Comparison of ENCODE assay signal across 8 cellular contexts in genomic region chr12:109995703-109996482, GRCh38. TPM values are rescaled to one million over a fixed set of nuclear protein-coding genes. Genes with fewer than 3 reads are reported as not detected.
DNase-seq lines count a peak whose midpoint lies in the region; ATAC-seq, FAIRE-seq and TF ChIP-seq lines count a peak whose summit lies in the region.

TSS of gene GIT2 (minus strand) at chr12:109996368. CDS start at chr12:109996224, 144 bp downstream.

- TF ChIP-seq POLR2A in A549 (IDR thresholded peaks at IDR 0.05; ENCODE audit: low read length): peak; percentile 90

- H3K27ac ChIP-seq in A549 (peak within 1 kb of the TSS; percentile 90 to 96), VCaP (peak within 1 kb of the TSS; percentile 86), iPS-18a (ENCODE audit: low read length) (no peak within 1 kb of the TSS)

- peaks cover 26% of the 10 kb centered on the region for H3K4me1 ChIP-seq in A549
- H3K4me1 ChIP-seq in iPS-18a (ENCODE audit: control insufficient read depth, low read depth, low read length): peaks cover 7% of the 10 kb centered on the region
- H3K4me1 ChIP-seq in skeletal muscle satellite cell (ENCODE audit: control insufficient read depth, insufficient read depth, low read length): peaks cover 26% of the 10 kb centered on the region

- peak; percentile 79 to 89 for ATAC-seq in A549
- peak; percentile 42 for ATAC-seq in GM18873 (IDR thresholded peaks at IDR 0.05; ENCODE audit: low FRiP score, unreplicated experiment)
- peak; percentile 53 for ATAC-seq in HG03135 (IDR thresholded peaks at IDR 0.05; ENCODE audit: unreplicated experiment)

- H3K9me3 ChIP-seq in A549 (no peaks in the 10 kb centered on the region), iPS-18a (ENCODE audit: control insufficient read depth, low read depth, low read length) (no peaks in the 10 kb centered on the region), skeletal muscle satellite cell (replicated peaks; ENCODE audit: low read length) (no peaks in the 10 kb centered on the region)

- in situ Hi-C loops in T47D (cut with HindIII; ENCODE audit: low pct_unique_long_range_greater_than_20kb, low sequenced_read_pairs): no loop called here

- no peak for FAIRE-seq in A549 (lab: Jason Lieb, UNC)

- peak; percentile 95 for DNase-seq in A549 (ENCODE audit: low read depth in 1 of 2, low spot score in 1 of 2)
- DNase-seq in NCI-H2196 treated with DMSO at 0.1 percent for 48 hours (lab: John Stamatoyannopoulos, UW; ENCODE audit: unreplicated experiment): peak; percentile 80
- DNase-seq in T47D (ENCODE audit: low read depth in 1 of 2, low spot score in 1 of 2): peak; percentile 95 to 96

- H3K4me3 ChIP-seq in A549 (peak within 1 kb of the TSS; percentile 85), iPS-18a (ENCODE audit: low read length) (peak within 1 kb of the TSS; percentile 76), skeletal muscle satellite cell (ENCODE audit: low read length) (peak within 1 kb of the TSS; percentile 83)

- no peak for TF ChIP-seq RAD21 in A549 (conservative IDR thresholded peaks at IDR 0.05 in 1 of 2, IDR thresholded peaks at IDR 0.05 in 1 of 2)

- peak within 1 kb of the TSS; percentile 47 for H3K9ac ChIP-seq in iPS-18a (ENCODE audit: low read length)
- H3K9ac ChIP-seq in skeletal muscle satellite cell (ENCODE audit: low read depth, low read length): peak within 1 kb of the TSS; percentile 93

- POLR2A ChIA-PET in A549 (lab: Yijun Ruan, JAX): no interaction called here

- H3K27me3 ChIP-seq in iPS-18a (ENCODE audit: control insufficient read depth, insufficient read depth, low read length) (peaks cover 18% of the 10 kb centered on the region), skeletal muscle satellite cell (ENCODE audit: control insufficient read depth, insufficient read depth, low read length) (no peaks in the 10 kb centered on the region)

- 4% methylated on average over 34 of the region's 63 CpGs for WGBS in A549 (ENCODE audit: missing lambda C conversion rate)

- TF ChIP-seq CTCF in A549 (IDR thresholded peaks at IDR 0.05): no peak
- 0 out of 2 replicates have a peak, but pooled peaks have one; percentile 14 for TF ChIP-seq CTCF in VCaP (conservative IDR thresholded peaks at IDR 0.05)

- CTCF ChIA-PET in A549 (lab: Yijun Ruan, JAX): no interaction called here

- H3K36me3 ChIP-seq in iPS-18a (ENCODE audit: control insufficient read depth, low read depth, low read length) (peaks cover 4% of the 10 kb centered on the region), skeletal muscle satellite cell (ENCODE audit: insufficient read depth, low read length) (peaks cover 6% of the 10 kb centered on the region)

- H3K4me2 ChIP-seq in A549 (peak within 1 kb of the TSS; percentile 95), skeletal muscle satellite cell (ENCODE audit: low read length) (peak within 1 kb of the TSS; percentile 92)

- no peak for TF ChIP-seq EP300 in A549 (IDR thresholded peaks at IDR 0.05)

TF ChIP-seq in A549, 52 proteins besides CTCF, POLR2A, EP300 and RAD21:
- 0 out of 2 replicates have a peak, but pooled peaks have one; percentile 3 for TF ChIP-seq BHLHE40 (IDR thresholded peaks at IDR 0.05; ENCODE audit: low read depth, low read length)
- TF ChIP-seq MAX (IDR thresholded peaks at IDR 0.05): peak; percentile 72
- TF ChIP-seq KDM5A (IDR thresholded peaks at IDR 0.05): 0 out of 2 replicates have a peak, but pooled peaks have one; percentile 13
- TF ChIP-seq ZSCAN20 (CRISPR knock-in tag; IDR thresholded peaks at IDR 0.05): 0 out of 2 replicates have a peak, but pooled peaks have one; percentile 28
- no peak for TF ChIP-seq RFX5 (IDR thresholded peaks at IDR 0.05)
- TF ChIP-seq BCL3 (IDR thresholded peaks at IDR 0.05): peak; percentile 30; the same call in 1 of the 3 replicates
- TF ChIP-seq MAZ (IDR thresholded peaks at IDR 0.05; ENCODE audit: borderline replicate concordance, low read depth, low read length): 0 out of 2 replicates have a peak, but pooled peaks have one; percentile 16
- no peak for TF ChIP-seq ZNF302 (CRISPR knock-in tag; IDR thresholded peaks at IDR 0.05)
- TF ChIP-seq ZFP36 (IDR thresholded peaks at IDR 0.05; ENCODE audit: borderline replicate concordance, partially characterized antibody): no peak
- peak in 1 of 2 experiments; percentile 78; a peak in 3 of 5 replicates for TF ChIP-seq JUN (IDR thresholded peaks at IDR 0.05)
- TF ChIP-seq MYC (IDR thresholded peaks at IDR 0.05; ENCODE audit: borderline replicate concordance, low read length): 0 out of 2 replicates have a peak, but pooled peaks have one; percentile 40
- TF ChIP-seq PHF8 (IDR thresholded peaks at IDR 0.05; ENCODE audit: borderline replicate concordance, low read depth): peak; percentile 65; the same call in 1 of the 2 replicates
- TF ChIP-seq, protein P1, sequence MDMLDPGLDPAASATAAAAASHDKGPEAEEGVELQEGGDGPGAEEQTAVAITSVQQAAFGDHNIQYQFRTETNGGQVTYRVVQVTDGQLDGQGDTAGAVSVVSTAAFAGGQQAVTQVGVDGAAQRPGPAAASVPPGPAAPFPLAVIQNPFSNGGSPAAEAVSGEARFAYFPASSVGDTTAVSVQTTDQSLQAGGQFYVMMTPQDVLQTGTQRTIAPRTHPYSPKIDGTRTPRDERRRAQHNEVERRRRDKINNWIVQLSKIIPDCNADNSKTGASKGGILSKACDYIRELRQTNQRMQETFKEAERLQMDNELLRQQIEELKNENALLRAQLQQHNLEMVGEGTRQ (IDR thresholded peaks at IDR 0.05): peak; percentile 93

RNA-seq across cellular contexts. Expression of gene GIT2, which starts in this region (rescaled TPM):
- 38.0 and 44.3 TPM in 2 replicates for polyA plus RNA-seq in A549 (2011; rRNA removed)
- 18.8 and 21.3 TPM in 2 replicates for polyA plus RNA-seq in A549 (2012; cell fraction: cytosol; rRNA removed)
- 29.8 and 37.0 TPM in 2 replicates for polyA plus RNA-seq in A549 (2012; cell fraction: nucleus; rRNA removed)
- polyA plus RNA-seq in A549 (2017; fragmentation: RNase III; extraction: RNeasy Plus Mini Kit Qiagen cat#74134 plus additional on column Dnase treatment): 17.9 to 19.1 TPM (median 18.5 TPM) in 3 replicates
- 40.5 and 41.4 TPM in 2 replicates for polyA minus RNA-seq in A549 (2011; rRNA and poly(A)+ RNA removed)
- 26.1 and 35.6 TPM in 2 replicates for total RNA-seq in skeletal muscle satellite cell (2012; rRNA removed)
